In genomic region chr7:100190059-100190711, GRCh38 we compare ENCODE assay signal across 8 cellular contexts. TPM values are rescaled to one million over a fixed set of nuclear protein-coding genes. Genes with fewer than 3 reads are reported as not detected.
DNase-seq lines count a peak whose midpoint lies in the region; ATAC-seq and TF ChIP-seq lines count a peak whose summit lies in the region.

No MANE protein-coding gene starts in this region.

- H3K36me3 Mint-ChIP-seq in effector memory CD8-positive, alpha-beta T cell (ENCODE audit: insufficient read depth) = no peaks in the 10 kb centered on the region

- peak; percentile 69 for DNase-seq in A673 (ENCODE audit: low spot score)
- peak; percentile 90 for DNase-seq in OCI-LY7 (ENCODE audit: low spot score)
- DNase-seq in effector memory CD8-positive, alpha-beta T cell = no peak
- no peak for DNase-seq in smooth muscle cell (lab: John Stamatoyannopoulos, UW; ENCODE audit: unreplicated experiment)
- no peak for DNase-seq in HK-2 (ENCODE audit: unreplicated experiment)

- no peaks in the 10 kb centered on the region for H3K36me3 ChIP-seq in A673 (ENCODE audit: insufficient read depth, low read length, poor library complexity, severe bottlenecking)
- H3K36me3 ChIP-seq in OCI-LY7 (ENCODE audit: insufficient read depth, low read length) = no peaks in the 10 kb centered on the region
- H3K36me3 ChIP-seq in smooth muscle cell (ENCODE audit: low read depth) = no peaks in the 10 kb centered on the region

- BruUV-seq in A673 (replicated peaks; lab: Mats Ljungman, UMichigan) (no TSS peak), OCI-LY7 (replicated peaks; lab: Mats Ljungman, UMichigan) (no TSS peak)

- H2AFZ ChIP-seq in OCI-LY7 (ENCODE audit: low read length) (peak overlapping the region; percentile 77), smooth muscle cell (ENCODE audit: low read depth) (peak overlapping the region; percentile 56)

- 70% methylated on average over 4 of the region's 4 CpGs for WGBS in smooth muscle cell (ENCODE audit: low lambda C conversion rate)

- H3K4me1 ChIP-seq in A673 (ENCODE audit: insufficient read depth, low read length, poor library complexity, severe bottlenecking) (peaks cover 11% of the 10 kb centered on the region), OCI-LY7 (ENCODE audit: insufficient read depth, low read length, poor library complexity, severe bottlenecking) (peaks cover 71% of the 10 kb centered on the region), smooth muscle cell (ENCODE audit: low read depth) (no peaks in the 10 kb centered on the region)

- H4K20me1 ChIP-seq in OCI-LY7 (ENCODE audit: insufficient read depth, low read length) = no peaks in the 10 kb centered on the region
- H4K20me1 ChIP-seq in smooth muscle cell (ENCODE audit: low read depth) = no peaks in the 10 kb centered on the region

- H3F3A ChIP-seq in smooth muscle cell (ENCODE audit: low read depth) = no peaks in the 10 kb centered on the region

- peak; percentile 54 for TF ChIP-seq CTCF in A673 (conservative IDR thresholded peaks at IDR 0.05; ENCODE audit: low read depth, low read length)
- TF ChIP-seq CTCF in GM12875 (IDR thresholded peaks at IDR 0.05; ENCODE audit: borderline replicate concordance, insufficient read depth, low read depth, low read length) = peak; percentile 12; the same call in 1 of the 2 replicates
- peak; percentile 84 for TF ChIP-seq CTCF in OCI-LY7 (conservative IDR thresholded peaks at IDR 0.05; ENCODE audit: low read length)
- TF ChIP-seq CTCF in smooth muscle cell (IDR thresholded peaks at IDR 0.05; ENCODE audit: borderline replicate concordance, insufficient read depth, poor library complexity, severe bottlenecking) = peak; percentile 28

- H3K9me2 ChIP-seq in OCI-LY7 (ENCODE audit: insufficient read depth, low read length) = no peaks in the 10 kb centered on the region

- POLR2A ChIA-PET in A673 (lab: Charles Lee; ENCODE audit: low non-redundant PET) = no interaction called here
- POLR2A ChIA-PET in OCI-LY7 (lab: Charles Lee) = interaction anchor here (0.5 to 2.6 kb wide), 12 partner anchors 9 to 239 kb away, joined by 3 to 10 read pairs (median 6); partner anchors contain the start of genes GPC2, LAMTOR4, PVRIG and STAG3

- no peak overlapping the region for H3K9ac ChIP-seq in smooth muscle cell (ENCODE audit: low read depth)

- H3K27me3 Mint-ChIP-seq in effector memory CD8-positive, alpha-beta T cell = peaks cover 0 to 10% of the 10 kb centered on the region in 2 donors

- intact Hi-C loops in A673 (cut with micrococcal nuclease; ENCODE audit: unreplicated experiment) (no loop called here), OCI-LY7 (cut with micrococcal nuclease; ENCODE audit: unreplicated experiment) (loop anchor here (1.0 kb wide), 2 partner anchors 27 to 31 kb away; no protein-coding TSS in a partner anchor)

- peak overlapping the region; percentile 72 for H3K4me2 ChIP-seq in OCI-LY7 (ENCODE audit: low read length)
- H3K4me2 ChIP-seq in smooth muscle cell = no peak overlapping the region

- H3K4me1 Mint-ChIP-seq in effector memory CD8-positive, alpha-beta T cell (ENCODE audit: low read depth in 2 of 2) = peaks cover 0 to 5% of the 10 kb centered on the region in 2 donors

- H3K4me3 Mint-ChIP-seq in effector memory CD8-positive, alpha-beta T cell = no peak overlapping the region

- H3K9me3 ChIP-seq in A673 (ENCODE audit: low read depth, low read length, poor library complexity, severe bottlenecking) (no peaks in the 10 kb centered on the region), OCI-LY7 (ENCODE audit: low read length) (no peaks in the 10 kb centered on the region), smooth muscle cell (replicated peaks; ENCODE audit: low read depth) (no peaks in the 10 kb centered on the region)

- CTCF ChIA-PET in A673 (lab: Charles Lee) (interaction anchor here (0.5 to 1.2 kb wide), 4 partner anchors 13 to 244 kb away, joined by 3 to 8 read pairs (median 3); partner anchors contain the start of genes GAL3ST4, GPC2, LAMTOR4 and STAG3), OCI-LY7 (lab: Charles Lee; ENCODE audit: unreplicated experiment) (interaction anchor here (0.6 to 1.4 kb wide), 4 partner anchors 10 to 57 kb away, joined by 3 to 5 read pairs (median 4); no protein-coding TSS in a partner anchor)

- H3K27ac Mint-ChIP-seq in effector memory CD8-positive, alpha-beta T cell = no peak overlapping the region

- H3K9me3 Mint-ChIP-seq in effector memory CD8-positive, alpha-beta T cell = no peaks in the 10 kb centered on the region

- H3K79me2 ChIP-seq in OCI-LY7 (ENCODE audit: insufficient read depth, low read depth, low read length) (no peaks in the 10 kb centered on the region), smooth muscle cell (ENCODE audit: low read depth) (no peaks in the 10 kb centered on the region)

- H3K27me3 ChIP-seq in A673 (replicated peaks; ENCODE audit: insufficient read depth, low read depth, low read length, poor library complexity) = no peaks in the 10 kb centered on the region
- no peaks in the 10 kb centered on the region for H3K27me3 ChIP-seq in smooth muscle cell (ENCODE audit: low read depth)

- H3K27ac ChIP-seq in A673 (ENCODE audit: low read depth, low read length, poor library complexity, severe bottlenecking) (no peak overlapping the region), OCI-LY7 (ENCODE audit: low read depth, low read length, poor library complexity, severe bottlenecking) (peak overlapping the region; percentile 95), smooth muscle cell (ENCODE audit: low read depth) (no peak overlapping the region)

- H3K4me3 ChIP-seq in A673 (ENCODE audit: low read depth, low read length, poor library complexity, severe bottlenecking) = no peak overlapping the region
- no peak overlapping the region for H3K4me3 ChIP-seq in GM12875 (ENCODE audit: low read depth, low read length)
- H3K4me3 ChIP-seq in OCI-LY7 (ENCODE audit: low read depth, low read length, poor library complexity, severe bottlenecking) = peak overlapping the region; percentile 48
- H3K4me3 ChIP-seq in smooth muscle cell = no peak overlapping the region

- ATAC-seq in effector memory CD8-positive, alpha-beta T cell (replicated peaks) = peak; percentile 82
- ATAC-seq in HG02970 (IDR thresholded peaks at IDR 0.05; ENCODE audit: low FRiP score, unreplicated experiment) = no peak
- ATAC-seq in GM19452 (IDR thresholded peaks at IDR 0.05; ENCODE audit: unreplicated experiment) = no peak

RNA-seq across cellular contexts. Expression of gene STAG3, which starts 12.5 kb away (rescaled TPM):
- 1.2 and 2.4 TPM in 2 replicates for total RNA-seq in A673 (2021)
- 56.1 and 82.8 TPM in 2 replicates for total RNA-seq in OCI-LY7 (2014; rRNA removed; shearing (Covaris generic))
- 70.2 and 79.2 TPM in 2 replicates for total RNA-seq in OCI-LY7 (2022)
- 0.04 and 0.85 TPM in 2 replicates for total RNA-seq in smooth muscle cell
- polyA plus RNA-seq in smooth muscle cell = 0.96 and 1.3 TPM in 2 replicates

RNA-seq across cellular contexts. Expression of gene GPC2, which starts 13.0 kb away (rescaled TPM):
- total RNA-seq in A673 (2021) (23.3 and 28.4 TPM in 2 replicates), OCI-LY7 (2022) (23.2 and 31.7 TPM in 2 replicates), smooth muscle cell (3.5 and 7.1 TPM in 2 replicates)
- total RNA-seq in OCI-LY7 (2014; rRNA removed; shearing (Covaris generic)) = 20.2 and 33.2 TPM in 2 replicates
- 3.2 and 8.5 TPM in 2 replicates for polyA plus RNA-seq in smooth muscle cell

RNA-seq across cellular contexts. Expression of gene GAL3ST4, which starts 21.8 kb away (rescaled TPM):
- 3.2 and 3.5 TPM in 2 replicates for total RNA-seq in A673 (2021)
- 3.9 and 4.6 TPM in 2 replicates for total RNA-seq in OCI-LY7 (2014; rRNA removed; shearing (Covaris generic))
- total RNA-seq in OCI-LY7 (2022) = 5.2 and 6.1 TPM in 2 replicates
- total RNA-seq in smooth muscle cell = 4.8 and 6.5 TPM in 2 replicates
- 7.2 and 7.4 TPM in 2 replicates for polyA plus RNA-seq in smooth muscle cell

RNA-seq across cellular contexts. Expression of gene PVRIG, which starts 29.6 kb away (rescaled TPM):
- not detected in 2 replicates for total RNA-seq in A673 (2021)
- 61.5 and 83.3 TPM in 2 replicates for total RNA-seq in OCI-LY7 (2014; rRNA removed; shearing (Covaris generic))
- 86.6 and 99.4 TPM in 2 replicates for total RNA-seq in OCI-LY7 (2022)
- total RNA-seq in smooth muscle cell = not detected in 2 replicates
- 0.41 TPM in 1 of 2 replicates, not detected in the other for polyA plus RNA-seq in smooth muscle cell

RNA-seq across cellular contexts. Expression of gene TRAPPC14, which starts 31.7 kb away (rescaled TPM):
- total RNA-seq in A673 (2021) = 22.6 and 25.7 TPM in 2 replicates
- total RNA-seq in OCI-LY7 (2014; rRNA removed; shearing (Covaris generic)) = 30.6 and 38.8 TPM in 2 replicates
- total RNA-seq in OCI-LY7 (2022) = 41.6 and 49.9 TPM in 2 replicates
- total RNA-seq in smooth muscle cell = 4.4 and 7.0 TPM in 2 replicates
- 5.4 and 14.7 TPM in 2 replicates for polyA plus RNA-seq in smooth muscle cell

Comparison
In these comparisons a context has a peak if more than half of its experiments do, and no peak if none do; other contexts are left out.
1. DNase-seq: peak in A673 (single experiment) and OCI-LY7 (single experiment); none in effector memory CD8-positive, alpha-beta T cell (0 of 3), smooth muscle cell (single experiment) and HK-2 (single experiment).
2. CTCF ChIP-seq: peak in every context shown above with its lines; median percentile 84 in OCI-LY7; 54 in A673; 28 in smooth muscle cell; 12 in GM12875.
3. RNA of gene STAG3, which starts 12.5 kb away (total RNA-seq): 56.1 to 82.8 TPM in OCI-LY7; 1.2 to 2.4 TPM in A673 and 0.04 to 0.85 TPM in smooth muscle cell; every median in the first group is over 10 times any median in the second.